ENCODE assay signal across 8 cellular contexts in genomic region chr16:21520134-21521047, GRCh38.
DNase-seq lines count a peak whose midpoint lies in the region; ATAC-seq and TF ChIP-seq lines count a peak whose summit lies in the region.
"Not testable (repeated sequence)": the region's sequence is repeated elsewhere in the genome, so short reads cannot be mapped to it uniquely, and the experiment has no call there.

No MANE protein-coding gene starts in this region.

- ATAC-seq in GM18505 (IDR thresholded peaks at IDR 0.05; ENCODE audit: unreplicated experiment) (peak; percentile 60), HG02943 (IDR thresholded peaks at IDR 0.05; ENCODE audit: low read depth, unreplicated experiment) (peak; percentile 56)

- H3K9me3 ChIP-seq in ascending aorta, vagina: not testable (repeated sequence)

- H3K36me3 ChIP-seq in ascending aorta; rectal smooth muscle tissue (ENCODE audit: control insufficient read depth, insufficient read depth, low read length); vagina: not testable (repeated sequence)

- H3K4me1 Mint-ChIP-seq in T-helper 2 cell treated with Interferon-gamma antibody and Interleukin-4, amounts not matched to agents 5 μg/mL and 100 μg/mL, for 36 hours (ENCODE audit: low read depth), result peaks cover 18% of the 10 kb centered on the region

- peaks cover 22% of the 10 kb centered on the region for H3K36me3 Mint-ChIP-seq in T-helper 2 cell treated with Interferon-gamma antibody and Interleukin-4, amounts not matched to agents 5 μg/mL and 100 μg/mL, for 36 hours (ENCODE audit: low read depth)

- DNase-seq in NCI-H1694 treated with DMSO at 0.1 percent for 48 hours (lab: John Stamatoyannopoulos, UW) (peak; percentile 69), ascending aorta (ENCODE audit: low spot score in 2 of 2) (peak; percentile 49 to 98), hepatic stellate cell (ENCODE audit: low spot score) (peak; percentile 86), vagina (ENCODE audit: extremely low spot score in 2 of 2) (peak in 1 of 2 donors; percentile 97)
- DNase-seq in T-helper 2 cell treated with Interferon-gamma antibody and Interleukin-4, amounts not matched to agents 5 μg/mL and 100 μg/mL, for 36 hours (ENCODE audit: low spot score), result peak; percentile 99

- peak overlapping the region; percentile 79 to 90 for H3K27ac ChIP-seq in ascending aorta
- H3K27ac ChIP-seq in rectal smooth muscle tissue (ENCODE audit: low read depth, low read length), result peak overlapping the region; percentile 96
- peak overlapping the region; percentile 84 for H3K27ac ChIP-seq in vagina

- not testable (repeated sequence) for TF ChIP-seq CTCF in ascending aorta (IDR thresholded peaks at IDR 0.05); vagina (IDR thresholded peaks at IDR 0.05)

- TF ChIP-seq POLR2A in GM18505 (IDR thresholded peaks at IDR 0.05; ENCODE audit: borderline replicate concordance, extremely low read depth, insufficient read depth, insufficient read length), result peak; percentile 67
- peak in 1 of 2 donors; percentile 94 for TF ChIP-seq POLR2A in vagina (IDR thresholded peaks at IDR 0.05)

- peak overlapping the region; percentile 62 for H3K9ac ChIP-seq in rectal smooth muscle tissue (ENCODE audit: low read length)

- not testable (repeated sequence) for H3K27me3 ChIP-seq in ascending aorta; rectal smooth muscle tissue (ENCODE audit: control insufficient read depth, insufficient read depth, low read length); vagina

- H3K4me1 ChIP-seq in ascending aorta (peaks cover 0 to 12% of the 10 kb centered on the region in 2 donors), vagina (peaks cover 18% of the 10 kb centered on the region)
- H3K4me1 ChIP-seq in rectal smooth muscle tissue (ENCODE audit: control insufficient read depth, insufficient read depth, low read length), result not testable (repeated sequence)

- H3K27me3 Mint-ChIP-seq in T-helper 2 cell treated with Interferon-gamma antibody and Interleukin-4, amounts not matched to agents 5 μg/mL and 100 μg/mL, for 36 hours (ENCODE audit: low read depth), result not testable (repeated sequence)

- intact Hi-C loops in ascending aorta (cut with DNase I), result loop anchor here (2.0 kb wide), 1 partner anchor 36 kb away; no protein-coding TSS in a partner anchor
- intact Hi-C loops in vagina (cut with DNase I), result not testable (repeated sequence)

- H3K27ac Mint-ChIP-seq in T-helper 2 cell treated with Interferon-gamma antibody and Interleukin-4, amounts not matched to agents 5 μg/mL and 100 μg/mL, for 36 hours, result peak overlapping the region; percentile 98

- H3K4me3 ChIP-seq in ascending aorta, result peak overlapping the region; percentile 66 to 79
- peak overlapping the region; percentile 87 for H3K4me3 ChIP-seq in rectal smooth muscle tissue (ENCODE audit: low read length)
- peak overlapping the region; percentile 66 to 71 for H3K4me3 ChIP-seq in vagina

- peak overlapping the region; percentile 89 for H3K4me3 Mint-ChIP-seq in T-helper 2 cell treated with Interferon-gamma antibody and Interleukin-4, amounts not matched to agents 5 μg/mL and 100 μg/mL, for 36 hours

- not testable (repeated sequence) for H3K9me3 Mint-ChIP-seq in T-helper 2 cell treated with Interferon-gamma antibody and Interleukin-4, amounts not matched to agents 5 μg/mL and 100 μg/mL, for 36 hours
